In the genomic region with DNA sequence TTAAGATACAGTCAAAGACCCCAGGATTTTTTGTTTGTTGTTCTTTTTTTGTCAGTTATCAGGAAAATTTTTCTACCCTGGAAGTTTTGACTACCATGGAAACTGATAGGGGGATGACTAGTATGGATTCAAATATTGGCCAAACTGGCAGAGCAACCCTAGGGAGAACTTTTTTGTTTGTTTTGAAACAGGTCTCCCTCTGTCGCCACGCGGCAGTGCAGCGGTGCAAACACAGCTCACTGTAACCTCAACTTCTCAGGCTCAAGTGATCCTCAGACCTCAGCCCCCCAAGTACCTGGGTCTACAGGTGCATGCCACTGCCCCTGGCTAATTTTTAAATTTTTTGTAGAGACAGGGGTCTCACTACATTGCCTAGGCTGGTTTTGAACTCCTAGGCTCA, we compare ENCODE assay signal across 1 cellular context.
TF ChIP-seq lines count a peak whose summit lies in the region.

No MANE protein-coding gene starts in this region.

TF ChIP-seq in HCT116, 20 proteins besides CTCF, POLR2A, EP300 and RAD21 (continued from another document):
- TF ChIP-seq, protein P1, sequence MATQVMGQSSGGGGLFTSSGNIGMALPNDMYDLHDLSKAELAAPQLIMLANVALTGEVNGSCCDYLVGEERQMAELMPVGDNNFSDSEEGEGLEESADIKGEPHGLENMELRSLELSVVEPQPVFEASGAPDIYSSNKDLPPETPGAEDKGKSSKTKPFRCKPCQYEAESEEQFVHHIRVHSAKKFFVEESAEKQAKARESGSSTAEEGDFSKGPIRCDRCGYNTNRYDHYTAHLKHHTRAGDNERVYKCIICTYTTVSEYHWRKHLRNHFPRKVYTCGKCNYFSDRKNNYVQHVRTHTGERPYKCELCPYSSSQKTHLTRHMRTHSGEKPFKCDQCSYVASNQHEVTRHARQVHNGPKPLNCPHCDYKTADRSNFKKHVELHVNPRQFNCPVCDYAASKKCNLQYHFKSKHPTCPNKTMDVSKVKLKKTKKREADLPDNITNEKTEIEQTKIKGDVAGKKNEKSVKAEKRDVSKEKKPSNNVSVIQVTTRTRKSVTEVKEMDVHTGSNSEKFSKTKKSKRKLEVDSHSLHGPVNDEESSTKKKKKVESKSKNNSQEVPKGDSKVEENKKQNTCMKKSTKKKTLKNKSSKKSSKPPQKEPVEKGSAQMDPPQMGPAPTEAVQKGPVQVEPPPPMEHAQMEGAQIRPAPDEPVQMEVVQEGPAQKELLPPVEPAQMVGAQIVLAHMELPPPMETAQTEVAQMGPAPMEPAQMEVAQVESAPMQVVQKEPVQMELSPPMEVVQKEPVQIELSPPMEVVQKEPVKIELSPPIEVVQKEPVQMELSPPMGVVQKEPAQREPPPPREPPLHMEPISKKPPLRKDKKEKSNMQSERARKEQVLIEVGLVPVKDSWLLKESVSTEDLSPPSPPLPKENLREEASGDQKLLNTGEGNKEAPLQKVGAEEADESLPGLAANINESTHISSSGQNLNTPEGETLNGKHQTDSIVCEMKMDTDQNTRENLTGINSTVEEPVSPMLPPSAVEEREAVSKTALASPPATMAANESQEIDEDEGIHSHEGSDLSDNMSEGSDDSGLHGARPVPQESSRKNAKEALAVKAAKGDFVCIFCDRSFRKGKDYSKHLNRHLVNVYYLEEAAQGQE (IDR thresholded peaks at IDR 0.05; ENCODE audit: low read depth) = no peak
- TF ChIP-seq CBX3 (IDR thresholded peaks at IDR 0.05; ENCODE audit: low read depth) (no peak), SIN3A (IDR thresholded peaks at IDR 0.05; ENCODE audit: low read depth) (no peak), YY1 (IDR thresholded peaks at IDR 0.05; ENCODE audit: extremely low read depth, insufficient replicate concordance, low read depth, low read length) (no peak), TCF7L2 (IDR thresholded peaks at IDR 0.05; ENCODE audit: borderline replicate concordance, extremely low read depth, insufficient read depth, insufficient read length) (no peak), JUND (IDR thresholded peaks at IDR 0.05) (no peak), EGR1 (IDR thresholded peaks at IDR 0.05; ENCODE audit: low read depth) (no peak), EZH2 (IDR thresholded peaks at IDR 0.05) (no peak), SRF (IDR thresholded peaks at IDR 0.05; ENCODE audit: low read depth) (no peak), EZH2phosphoT487 (IDR thresholded peaks at IDR 0.05; ENCODE audit: borderline replicate concordance) (no peak), ZFX (IDR thresholded peaks at IDR 0.05) (no peak), ELF1 (IDR thresholded peaks at IDR 0.05; ENCODE audit: borderline replicate concordance, low read depth) (no peak), ZNF274 (IDR thresholded peaks at IDR 0.05; ENCODE audit: low read depth, low read length) (no peak)
- TF ChIP-seq, protein P2, sequence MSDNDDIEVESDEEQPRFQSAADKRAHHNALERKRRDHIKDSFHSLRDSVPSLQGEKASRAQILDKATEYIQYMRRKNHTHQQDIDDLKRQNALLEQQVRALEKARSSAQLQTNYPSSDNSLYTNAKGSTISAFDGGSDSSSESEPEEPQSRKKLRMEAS (IDR thresholded peaks at IDR 0.05) = no peak
- TF ChIP-seq, protein P3, sequence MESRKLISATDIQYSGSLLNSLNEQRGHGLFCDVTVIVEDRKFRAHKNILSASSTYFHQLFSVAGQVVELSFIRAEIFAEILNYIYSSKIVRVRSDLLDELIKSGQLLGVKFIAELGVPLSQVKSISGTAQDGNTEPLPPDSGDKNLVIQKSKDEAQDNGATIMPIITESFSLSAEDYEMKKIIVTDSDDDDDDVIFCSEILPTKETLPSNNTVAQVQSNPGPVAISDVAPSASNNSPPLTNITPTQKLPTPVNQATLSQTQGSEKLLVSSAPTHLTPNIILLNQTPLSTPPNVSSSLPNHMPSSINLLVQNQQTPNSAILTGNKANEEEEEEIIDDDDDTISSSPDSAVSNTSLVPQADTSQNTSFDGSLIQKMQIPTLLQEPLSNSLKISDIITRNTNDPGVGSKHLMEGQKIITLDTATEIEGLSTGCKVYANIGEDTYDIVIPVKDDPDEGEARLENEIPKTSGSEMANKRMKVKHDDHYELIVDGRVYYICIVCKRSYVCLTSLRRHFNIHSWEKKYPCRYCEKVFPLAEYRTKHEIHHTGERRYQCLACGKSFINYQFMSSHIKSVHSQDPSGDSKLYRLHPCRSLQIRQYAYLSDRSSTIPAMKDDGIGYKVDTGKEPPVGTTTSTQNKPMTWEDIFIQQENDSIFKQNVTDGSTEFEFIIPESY (IDR thresholded peaks at IDR 0.05; ENCODE audit: extremely low read depth, insufficient replicate concordance, low read length) = no peak
